In the genomic region with DNA sequence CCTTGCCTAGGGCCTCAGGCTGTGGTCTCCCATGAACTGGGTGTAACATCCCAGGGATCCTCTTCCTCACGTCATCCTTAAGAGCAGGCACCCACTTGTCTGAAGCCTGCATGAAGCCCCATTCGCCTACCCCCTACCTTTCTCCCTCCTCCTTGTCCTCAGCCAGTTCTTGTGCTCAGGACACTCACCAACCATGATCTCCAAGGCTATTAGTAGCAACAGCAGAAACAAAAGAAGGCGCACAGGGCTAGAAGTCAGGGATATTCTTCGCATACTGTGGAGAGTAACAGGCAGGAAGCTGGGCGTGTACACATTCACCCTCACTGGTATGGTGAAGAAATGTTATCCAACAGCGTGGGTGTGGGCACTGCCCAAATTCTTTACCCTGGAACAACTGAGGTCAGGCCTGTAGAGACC, we compare ENCODE assay signal across 1 cellular context.
TF ChIP-seq lines count a peak whose summit lies in the region.

No MANE protein-coding gene starts in this region.

TF ChIP-seq in GM23338, 12 proteins besides CTCF, POLR2A, EP300 and RAD21:
- TF ChIP-seq, protein P1, sequence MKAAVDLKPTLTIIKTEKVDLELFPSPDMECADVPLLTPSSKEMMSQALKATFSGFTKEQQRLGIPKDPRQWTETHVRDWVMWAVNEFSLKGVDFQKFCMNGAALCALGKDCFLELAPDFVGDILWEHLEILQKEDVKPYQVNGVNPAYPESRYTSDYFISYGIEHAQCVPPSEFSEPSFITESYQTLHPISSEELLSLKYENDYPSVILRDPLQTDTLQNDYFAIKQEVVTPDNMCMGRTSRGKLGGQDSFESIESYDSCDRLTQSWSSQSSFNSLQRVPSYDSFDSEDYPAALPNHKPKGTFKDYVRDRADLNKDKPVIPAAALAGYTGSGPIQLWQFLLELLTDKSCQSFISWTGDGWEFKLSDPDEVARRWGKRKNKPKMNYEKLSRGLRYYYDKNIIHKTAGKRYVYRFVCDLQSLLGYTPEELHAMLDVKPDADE (IDR thresholded peaks at IDR 0.05): no peak
- TF ChIP-seq EZH2 (IDR thresholded peaks at IDR 0.05; ENCODE audit: low read depth, unreplicated experiment) (no peak), JUNB (IDR thresholded peaks at IDR 0.05; ENCODE audit: unreplicated experiment) (no peak), ZNF331 (CRISPR knock-in tag; IDR thresholded peaks at IDR 0.05; ENCODE audit: low read depth) (no peak), EZH2phosphoT487 (IDR thresholded peaks at IDR 0.05; ENCODE audit: unreplicated experiment) (no peak), STAT1 (IDR thresholded peaks at IDR 0.05; ENCODE audit: unreplicated experiment) (no peak), ZNF114 (CRISPR knock-in tag; IDR thresholded peaks at IDR 0.05) (no peak), POLR2AphosphoS5 (IDR thresholded peaks at IDR 0.05; ENCODE audit: low read depth) (no peak), NANOG (IDR thresholded peaks at IDR 0.05; ENCODE audit: borderline replicate concordance) (no peak), CREB1 (CRISPR knock-in tag; IDR thresholded peaks at IDR 0.05; ENCODE audit: low read depth) (no peak)
- TF ChIP-seq, protein P2, sequence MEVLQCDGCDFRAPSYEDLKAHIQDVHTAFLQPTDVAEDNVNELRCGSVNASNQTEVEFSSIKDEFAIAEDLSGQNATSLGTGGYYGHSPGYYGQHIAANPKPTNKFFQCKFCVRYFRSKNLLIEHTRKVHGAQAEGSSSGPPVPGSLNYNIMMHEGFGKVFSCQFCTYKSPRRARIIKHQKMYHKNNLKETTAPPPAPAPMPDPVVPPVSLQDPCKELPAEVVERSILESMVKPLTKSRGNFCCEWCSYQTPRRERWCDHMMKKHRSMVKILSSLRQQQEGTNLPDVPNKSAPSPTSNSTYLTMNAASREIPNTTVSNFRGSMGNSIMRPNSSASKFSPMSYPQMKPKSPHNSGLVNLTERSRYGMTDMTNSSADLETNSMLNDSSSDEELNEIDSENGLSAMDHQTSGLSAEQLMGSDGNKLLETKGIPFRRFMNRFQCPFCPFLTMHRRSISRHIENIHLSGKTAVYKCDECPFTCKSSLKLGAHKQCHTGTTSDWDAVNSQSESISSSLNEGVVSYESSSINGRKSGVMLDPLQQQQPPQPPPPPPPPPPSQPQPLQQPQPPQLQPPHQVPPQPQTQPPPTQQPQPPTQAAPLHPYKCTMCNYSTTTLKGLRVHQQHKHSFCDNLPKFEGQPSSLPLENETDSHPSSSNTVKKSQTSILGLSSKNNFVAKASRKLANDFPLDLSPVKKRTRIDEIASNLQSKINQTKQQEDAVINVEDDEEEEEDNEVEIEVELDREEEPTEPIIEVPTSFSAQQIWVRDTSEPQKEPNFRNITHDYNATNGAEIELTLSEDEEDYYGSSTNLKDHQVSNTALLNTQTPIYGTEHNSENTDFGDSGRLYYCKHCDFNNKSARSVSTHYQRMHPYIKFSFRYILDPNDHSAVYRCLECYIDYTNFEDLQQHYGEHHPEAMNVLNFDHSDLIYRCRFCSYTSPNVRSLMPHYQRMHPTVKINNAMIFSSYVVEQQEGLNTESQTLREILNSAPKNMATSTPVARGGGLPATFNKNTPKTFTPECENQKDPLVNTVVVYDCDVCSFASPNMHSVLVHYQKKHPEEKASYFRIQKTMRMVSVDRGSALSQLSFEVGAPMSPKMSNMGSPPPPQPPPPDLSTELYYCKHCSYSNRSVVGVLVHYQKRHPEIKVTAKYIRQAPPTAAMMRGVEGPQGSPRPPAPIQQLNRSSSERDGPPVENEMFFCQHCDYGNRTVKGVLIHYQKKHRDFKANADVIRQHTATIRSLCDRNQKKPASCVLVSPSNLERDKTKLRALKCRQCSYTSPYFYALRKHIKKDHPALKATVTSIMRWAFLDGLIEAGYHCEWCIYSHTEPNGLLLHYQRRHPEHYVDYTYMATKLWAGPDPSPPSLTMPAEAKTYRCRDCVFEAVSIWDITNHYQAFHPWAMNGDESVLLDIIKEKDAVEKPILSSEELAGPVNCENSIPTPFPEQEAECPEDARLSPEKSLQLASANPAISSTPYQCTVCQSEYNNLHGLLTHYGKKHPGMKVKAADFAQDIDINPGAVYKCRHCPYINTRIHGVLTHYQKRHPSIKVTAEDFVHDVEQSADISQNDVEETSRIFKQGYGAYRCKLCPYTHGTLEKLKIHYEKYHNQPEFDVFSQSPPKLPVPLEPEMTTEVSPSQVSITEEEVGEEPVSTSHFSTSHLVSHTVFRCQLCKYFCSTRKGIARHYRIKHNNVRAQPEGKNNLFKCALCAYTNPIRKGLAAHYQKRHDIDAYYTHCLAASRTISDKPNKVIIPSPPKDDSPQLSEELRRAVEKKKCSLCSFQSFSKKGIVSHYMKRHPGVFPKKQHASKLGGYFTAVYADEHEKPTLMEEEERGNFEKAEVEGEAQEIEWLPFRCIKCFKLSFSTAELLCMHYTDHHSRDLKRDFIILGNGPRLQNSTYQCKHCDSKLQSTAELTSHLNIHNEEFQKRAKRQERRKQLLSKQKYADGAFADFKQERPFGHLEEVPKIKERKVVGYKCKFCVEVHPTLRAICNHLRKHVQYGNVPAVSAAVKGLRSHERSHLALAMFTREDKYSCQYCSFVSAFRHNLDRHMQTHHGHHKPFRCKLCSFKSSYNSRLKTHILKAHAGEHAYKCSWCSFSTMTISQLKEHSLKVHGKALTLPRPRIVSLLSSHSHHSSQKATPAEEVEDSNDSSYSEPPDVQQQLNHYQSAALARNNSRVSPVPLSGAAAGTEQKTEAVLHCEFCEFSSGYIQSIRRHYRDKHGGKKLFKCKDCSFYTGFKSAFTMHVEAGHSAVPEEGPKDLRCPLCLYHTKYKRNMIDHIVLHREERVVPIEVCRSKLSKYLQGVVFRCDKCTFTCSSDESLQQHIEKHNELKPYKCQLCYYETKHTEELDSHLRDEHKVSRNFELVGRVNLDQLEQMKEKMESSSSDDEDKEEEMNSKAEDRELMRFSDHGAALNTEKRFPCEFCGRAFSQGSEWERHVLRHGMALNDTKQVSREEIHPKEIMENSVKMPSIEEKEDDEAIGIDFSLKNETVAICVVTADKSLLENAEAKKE (CRISPR knock-in tag; IDR thresholded peaks at IDR 0.05): no peak
- TF ChIP-seq, protein P3, sequence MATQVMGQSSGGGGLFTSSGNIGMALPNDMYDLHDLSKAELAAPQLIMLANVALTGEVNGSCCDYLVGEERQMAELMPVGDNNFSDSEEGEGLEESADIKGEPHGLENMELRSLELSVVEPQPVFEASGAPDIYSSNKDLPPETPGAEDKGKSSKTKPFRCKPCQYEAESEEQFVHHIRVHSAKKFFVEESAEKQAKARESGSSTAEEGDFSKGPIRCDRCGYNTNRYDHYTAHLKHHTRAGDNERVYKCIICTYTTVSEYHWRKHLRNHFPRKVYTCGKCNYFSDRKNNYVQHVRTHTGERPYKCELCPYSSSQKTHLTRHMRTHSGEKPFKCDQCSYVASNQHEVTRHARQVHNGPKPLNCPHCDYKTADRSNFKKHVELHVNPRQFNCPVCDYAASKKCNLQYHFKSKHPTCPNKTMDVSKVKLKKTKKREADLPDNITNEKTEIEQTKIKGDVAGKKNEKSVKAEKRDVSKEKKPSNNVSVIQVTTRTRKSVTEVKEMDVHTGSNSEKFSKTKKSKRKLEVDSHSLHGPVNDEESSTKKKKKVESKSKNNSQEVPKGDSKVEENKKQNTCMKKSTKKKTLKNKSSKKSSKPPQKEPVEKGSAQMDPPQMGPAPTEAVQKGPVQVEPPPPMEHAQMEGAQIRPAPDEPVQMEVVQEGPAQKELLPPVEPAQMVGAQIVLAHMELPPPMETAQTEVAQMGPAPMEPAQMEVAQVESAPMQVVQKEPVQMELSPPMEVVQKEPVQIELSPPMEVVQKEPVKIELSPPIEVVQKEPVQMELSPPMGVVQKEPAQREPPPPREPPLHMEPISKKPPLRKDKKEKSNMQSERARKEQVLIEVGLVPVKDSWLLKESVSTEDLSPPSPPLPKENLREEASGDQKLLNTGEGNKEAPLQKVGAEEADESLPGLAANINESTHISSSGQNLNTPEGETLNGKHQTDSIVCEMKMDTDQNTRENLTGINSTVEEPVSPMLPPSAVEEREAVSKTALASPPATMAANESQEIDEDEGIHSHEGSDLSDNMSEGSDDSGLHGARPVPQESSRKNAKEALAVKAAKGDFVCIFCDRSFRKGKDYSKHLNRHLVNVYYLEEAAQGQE (IDR thresholded peaks at IDR 0.05; ENCODE audit: unreplicated experiment): no peak
